16 cellular contexts compared by ENCODE assay signal in genomic region chr3:11908981-11909698, GRCh38.
DNase-seq lines count a peak whose midpoint lies in the region; ATAC-seq and TF ChIP-seq lines count a peak whose summit lies in the region.
"Had no signal": no experiment of that assay in that cellular context is flagged by ENCODE, and none has a peak within 500 bp of the region (broad histone marks: within the 10 kb centered on the region; RNA-seq: fewer than 3 reads in every experiment).

No MANE protein-coding gene starts in this region.

- no peak overlapping the region for H2BK20ac ChIP-seq in IMR-90 (ENCODE audit: low read depth, low read length)

- H3K4ac ChIP-seq in IMR-90 (ENCODE audit: low read depth, low read length): no peak overlapping the region

- CTCF ChIA-PET in activated CD8-positive, alpha-beta memory T cell treated with anti-CD3 and anti-CD28 coated beads, Interleukin-2, amount 10 ng/mL, durations not matched to agents 7 days and 5 days (lab: Charles Lee): no interaction called here
- CTCF ChIA-PET in IMR-90 (lab: Yijun Ruan, JAX) (no interaction called here), HEK293T (lab: Yijun Ruan, JAX) (no interaction called here)
- CTCF ChIA-PET in CD4-positive, alpha-beta T cell (lab: Charles Lee): no interaction called here

- peak overlapping the region; percentile 17 for H3K4me3 Mint-ChIP-seq in activated CD8-positive, alpha-beta memory T cell treated with anti-CD3 and anti-CD28 coated beads, Interleukin-2, amount 10 ng/mL, durations not matched to agents 7 days and 5 days
- H3K4me3 Mint-ChIP-seq in stimulated activated memory B cell treated with anti-CD40 and anti-IgM and Interleukin-4, amounts not matched to agents 10 μg/mL and 1 μg/mL and 100 μg/mL, for 72 hours: no peak overlapping the region
- H3K4me3 Mint-ChIP-seq in CD4-positive, alpha-beta T cell: no peak overlapping the region
- H3K4me3 Mint-ChIP-seq: GM23338 had no signal

- H2BK15ac ChIP-seq in IMR-90 (ENCODE audit: low read depth, low read length): no peak overlapping the region

- H3K18ac ChIP-seq in IMR-90 (ENCODE audit: low read depth, low read length): no peak overlapping the region

- no peak overlapping the region for H4K8ac ChIP-seq in IMR-90 (ENCODE audit: low read depth in 2 of 2, low read length in 2 of 2)

- no peak overlapping the region for H3K14ac ChIP-seq in IMR-90 (replicated peaks; ENCODE audit: low read depth, low read length)

- H2AK5ac ChIP-seq in IMR-90 (ENCODE audit: low read depth, low read length): no peak overlapping the region

- H3K27ac ChIP-seq in IMR-90 (ENCODE audit: insufficient read depth, low read length): no peak overlapping the region
- H3K27ac ChIP-seq in CD4-positive, alpha-beta T cell (ENCODE audit: low read depth, low read length): no peak overlapping the region
- H3K27ac ChIP-seq: C4-2B had no signal

- no TSS peak for BruUV-seq in IMR-90 (replicated peaks; lab: Mats Ljungman, UMichigan)

- no peak overlapping the region for H3K4me2 ChIP-seq in IMR-90 (ENCODE audit: low read depth, low read length)
- H3K4me2 ChIP-seq: GM23338 had no signal

- no peak overlapping the region for H3K23ac ChIP-seq in IMR-90 (ENCODE audit: low read depth, low read length)

- H2AK9ac ChIP-seq in IMR-90 (replicated peaks; ENCODE audit: low read depth, low read length, poor library complexity): no peak overlapping the region

- no peak overlapping the region for H4K91ac ChIP-seq in IMR-90 (ENCODE audit: insufficient read depth, low read depth, low read length)

- intact Hi-C loops in IMR-90 (cut with micrococcal nuclease): no loop called here
- intact Hi-C loops in CD4-positive, alpha-beta T cell (cut with DNase I, micrococcal nuclease): no loop called here

- H3K9ac ChIP-seq in IMR-90 (ENCODE audit: low read depth, low read length): no peak overlapping the region

- ATAC-seq in activated CD8-positive, alpha-beta memory T cell treated with anti-CD3 and anti-CD28 coated beads, Interleukin-2, amount 10 ng/mL, durations not matched to agents 7 days and 5 days: peak; percentile 82
- ATAC-seq in IMR-90 (ENCODE audit: low read depth) (no peak), GM18505 (IDR thresholded peaks at IDR 0.05; ENCODE audit: unreplicated experiment) (no peak)
- ATAC-seq in stimulated activated memory B cell treated with anti-CD40 and anti-IgM and Interleukin-4, amounts not matched to agents 10 μg/mL and 1 μg/mL and 100 μg/mL, for 72 hours: peak; percentile 50
- no peak for ATAC-seq in CD4-positive, alpha-beta T cell (ENCODE audit: poor library complexity)
- ATAC-seq: GM23338, Right ventricle myocardium inferior had no signal

- no peak overlapping the region for H3K4me3 ChIP-seq in IMR-90 (ENCODE audit: insufficient read depth, low read depth, low read length)
- H3K4me3 ChIP-seq: GM23338 had no signal

- no peaks in the 10 kb centered on the region for H3K79me1 ChIP-seq in IMR-90 (ENCODE audit: low read depth in 1 of 2, low read length in 2 of 2)

- DNase-seq in activated CD8-positive, alpha-beta memory T cell treated with anti-CD3 and anti-CD28 coated beads, Interleukin-2, amount 10 ng/mL, durations not matched to agents 7 days and 5 days: peak; percentile 72
- DNase-seq in activated CD8-positive, alpha-beta memory T cell treated with anti-CD3 and anti-CD28 coated beads, Interleukin-2, amount 50 U/mL, for 4 hours: no peak
- DNase-seq in IMR-90: no peak
- DNase-seq in central memory CD4-positive, alpha-beta T cell: peak; percentile 14
- no peak for DNase-seq in CD4-positive, alpha-beta T cell
- DNase-seq in HEK293T (ENCODE audit: extremely low spot score): no peak
- DNase-seq: DMS79, Kasumi-1, NCI-H1930, NCI-H2171 treated with DMSO at 0.1 percent for 48 hours, NCI-H774 had no signal

- H3K27me3 Mint-ChIP-seq in activated CD8-positive, alpha-beta memory T cell treated with anti-CD3 and anti-CD28 coated beads, Interleukin-2, amount 10 ng/mL, durations not matched to agents 7 days and 5 days: no peaks in the 10 kb centered on the region
- H3K27me3 Mint-ChIP-seq in stimulated activated memory B cell treated with anti-CD40 and anti-IgM and Interleukin-4, amounts not matched to agents 10 μg/mL and 1 μg/mL and 100 μg/mL, for 72 hours: peaks cover 21% of the 10 kb centered on the region
- peaks cover 4% of the 10 kb centered on the region for H3K27me3 Mint-ChIP-seq in CD4-positive, alpha-beta T cell

- dilution Hi-C loops in IMR-90 (cut with HindIII; ENCODE audit: low sequenced_read_pairs, unreplicated experiment): no loop called here

- no peak overlapping the region for H4K5ac ChIP-seq in IMR-90 (ENCODE audit: low read depth, low read length)

- peaks cover 5% of the 10 kb centered on the region for H3K27me3 ChIP-seq in IMR-90 (ENCODE audit: control insufficient read depth, insufficient read depth, low read length)
- H3K27me3 ChIP-seq in CD4-positive, alpha-beta T cell (ENCODE audit: control insufficient read depth, insufficient read depth, low read length): no peaks in the 10 kb centered on the region

- H3K36me3 ChIP-seq in IMR-90 (ENCODE audit: control insufficient read depth, insufficient read depth, low read length): no peaks in the 10 kb centered on the region

- WGBS in IMR-90 (ENCODE audit: extremely low coverage in 2 of 2, insufficient read length in 1 of 2), 2 experiments: no CpG with 5 or more reads among the region's 22 CpGs

- no peaks in the 10 kb centered on the region for H3K9me1 ChIP-seq in IMR-90 (ENCODE audit: insufficient read depth, low read length)

- no peak overlapping the region for H3K56ac ChIP-seq in IMR-90 (ENCODE audit: extremely low read depth, insufficient read depth, low read length)

- H4K20me1 ChIP-seq in IMR-90 (ENCODE audit: insufficient read depth, low read length): no peaks in the 10 kb centered on the region

- in situ Hi-C loops in IMR-90 (cut with MboI; ENCODE audit: low sequenced_read_pairs): no loop called here

- TF ChIP-seq POLR2A in IMR-90 (IDR thresholded peaks at IDR 0.05; ENCODE audit: low read depth, low read length): no peak
- no peak for TF ChIP-seq POLR2A in GM18505 (IDR thresholded peaks at IDR 0.05; ENCODE audit: borderline replicate concordance, extremely low read depth, insufficient read depth, insufficient read length)

- H2BK120ac ChIP-seq in IMR-90 (ENCODE audit: low read depth, low read length): no peak overlapping the region

- no peak for TF ChIP-seq CTCF in IMR-90 (conservative IDR thresholded peaks at IDR 0.05; ENCODE audit: low read depth, low read length)
- no peak for TF ChIP-seq CTCF in CD4-positive, alpha-beta T cell (IDR thresholded peaks at IDR 0.05)

- no peaks in the 10 kb centered on the region for H3K4me1 ChIP-seq in IMR-90 (ENCODE audit: control insufficient read depth, insufficient read depth, low read length)

- H3K9me3 Mint-ChIP-seq in activated CD8-positive, alpha-beta memory T cell treated with anti-CD3 and anti-CD28 coated beads, Interleukin-2, amount 10 ng/mL, durations not matched to agents 7 days and 5 days (ENCODE audit: low read depth): no peaks in the 10 kb centered on the region
- H3K9me3 Mint-ChIP-seq in stimulated activated memory B cell treated with anti-CD40 and anti-IgM and Interleukin-4, amounts not matched to agents 10 μg/mL and 1 μg/mL and 100 μg/mL, for 72 hours: no peaks in the 10 kb centered on the region
- H3K9me3 Mint-ChIP-seq in CD4-positive, alpha-beta T cell: no peaks in the 10 kb centered on the region
- H3K9me3 Mint-ChIP-seq: GM23338 had no signal

- no peak overlapping the region for H2BK5ac ChIP-seq in IMR-90 (ENCODE audit: low read depth, low read length, poor library complexity, severe bottlenecking)

- no peaks in the 10 kb centered on the region for H3K36me3 Mint-ChIP-seq in activated CD8-positive, alpha-beta memory T cell treated with anti-CD3 and anti-CD28 coated beads, Interleukin-2, amount 10 ng/mL, durations not matched to agents 7 days and 5 days
- H3K36me3 Mint-ChIP-seq in stimulated activated memory B cell treated with anti-CD40 and anti-IgM and Interleukin-4, amounts not matched to agents 10 μg/mL and 1 μg/mL and 100 μg/mL, for 72 hours: no peaks in the 10 kb centered on the region
- H3K36me3 Mint-ChIP-seq in CD4-positive, alpha-beta T cell (ENCODE audit: low read depth): no peaks in the 10 kb centered on the region

- H3K9me3 ChIP-seq in IMR-90 (ENCODE audit: control insufficient read depth, insufficient read depth, low read length): no peaks in the 10 kb centered on the region
- no peaks in the 10 kb centered on the region for H3K9me3 ChIP-seq in CD4-positive, alpha-beta T cell (ENCODE audit: control insufficient read depth, low read length)

- H2AFZ ChIP-seq in IMR-90 (replicated peaks; ENCODE audit: low read length, poor library complexity): peak overlapping the region; percentile 51
- H2AFZ ChIP-seq: GM23338 had no signal

- POLR2A ChIA-PET in IMR-90 (lab: Charles Lee; ENCODE audit: unreplicated experiment) (no interaction called here), HEK293T (lab: Yijun Ruan, JAX) (no interaction called here)
- POLR2A ChIA-PET in CD4-positive, alpha-beta T cell (lab: Charles Lee): no interaction called here

- no peak for TF ChIP-seq RAD21 in IMR-90 (IDR thresholded peaks at IDR 0.05; ENCODE audit: low read length)

- peak overlapping the region; percentile 77 for H3K27ac Mint-ChIP-seq in activated CD8-positive, alpha-beta memory T cell treated with anti-CD3 and anti-CD28 coated beads, Interleukin-2, amount 10 ng/mL, durations not matched to agents 7 days and 5 days
- no peak overlapping the region for H3K27ac Mint-ChIP-seq in stimulated activated memory B cell treated with anti-CD40 and anti-IgM and Interleukin-4, amounts not matched to agents 10 μg/mL and 1 μg/mL and 100 μg/mL, for 72 hours
- H3K27ac Mint-ChIP-seq in CD4-positive, alpha-beta T cell: no peak overlapping the region
- H3K27ac Mint-ChIP-seq: GM23338 had no signal

- H3K4me1 Mint-ChIP-seq in activated CD8-positive, alpha-beta memory T cell treated with anti-CD3 and anti-CD28 coated beads, Interleukin-2, amount 10 ng/mL, durations not matched to agents 7 days and 5 days: peaks cover 22% of the 10 kb centered on the region
- H3K4me1 Mint-ChIP-seq in stimulated activated memory B cell treated with anti-CD40 and anti-IgM and Interleukin-4, amounts not matched to agents 10 μg/mL and 1 μg/mL and 100 μg/mL, for 72 hours: peaks cover 19% of the 10 kb centered on the region
- H3K4me1 Mint-ChIP-seq in CD4-positive, alpha-beta T cell (ENCODE audit: low read depth): peaks cover 4% of the 10 kb centered on the region
- H3K4me1 Mint-ChIP-seq: GM23338 had no signal

TF ChIP-seq in IMR-90, 13 proteins besides CTCF, POLR2A, EP300 and RAD21 (continues in another document):
- TF ChIP-seq MXI1 (IDR thresholded peaks at IDR 0.05; ENCODE audit: borderline replicate concordance, low read depth, low read length) (no peak), BHLHE40 (IDR thresholded peaks at IDR 0.05; ENCODE audit: low read depth, low read length) (no peak), RCOR1 (IDR thresholded peaks at IDR 0.05; ENCODE audit: insufficient replicate concordance, low read length) (no peak), SMC3 (IDR thresholded peaks at IDR 0.05; ENCODE audit: low read depth, low read length) (no peak)

TF ChIP-seq in HEK293T, 16 proteins besides CTCF, POLR2A, EP300 and RAD21:
- no peak for TF ChIP-seq CTBP1 (IDR thresholded peaks at IDR 0.05; ENCODE audit: borderline replicate concordance)

Comparison
In these comparisons a context has a peak if more than half of its experiments do, and no peak if none do; other contexts are left out.
1. DNase-seq: peak in activated CD8-positive, alpha-beta memory T cell treated with anti-CD3 and anti-CD28 coated beads, Interleukin-2, amount 10 ng/mL, durations not matched to agents 7 days and 5 days (single experiment) and central memory CD4-positive, alpha-beta T cell (single experiment); none in activated CD8-positive, alpha-beta memory T cell treated with anti-CD3 and anti-CD28 coated beads, Interleukin-2, amount 50 U/mL, for 4 hours (single experiment), IMR-90 (single experiment), CD4-positive, alpha-beta T cell (0 of 10) and HEK293T (single experiment).
2. ATAC-seq: peak in activated CD8-positive, alpha-beta memory T cell treated with anti-CD3 and anti-CD28 coated beads, Interleukin-2, amount 10 ng/mL, durations not matched to agents 7 days and 5 days (single experiment) and stimulated activated memory B cell treated with anti-CD40 and anti-IgM and Interleukin-4, amounts not matched to agents 10 μg/mL and 1 μg/mL and 100 μg/mL, for 72 hours (single experiment); none in IMR-90 (single experiment), GM18505 (single experiment) and CD4-positive, alpha-beta T cell (single experiment).